Comparison of ENCODE assay signal across 17 cellular contexts in the genomic region with DNA sequence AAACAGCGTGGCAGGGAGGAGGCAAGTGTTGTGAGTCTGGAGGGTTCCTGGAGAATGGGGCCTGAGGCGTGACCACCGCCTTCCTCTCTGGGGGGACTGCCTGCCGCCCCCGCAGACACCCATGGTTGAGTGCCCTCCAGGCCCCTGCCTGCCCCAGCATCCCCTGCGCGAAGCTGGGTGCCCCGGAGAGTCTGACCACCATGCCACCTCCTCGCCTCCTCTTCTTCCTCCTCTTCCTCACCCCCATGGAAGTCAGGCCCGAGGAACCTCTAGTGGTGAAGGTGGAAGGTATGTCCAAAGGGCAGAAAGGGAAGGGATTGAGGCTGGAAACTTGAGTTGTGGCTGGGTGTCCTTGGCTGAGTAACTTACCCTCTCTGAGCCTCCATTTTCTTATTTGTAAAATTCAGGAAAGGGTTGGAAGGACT. TPM values are rescaled to one million over a fixed set of nuclear protein-coding genes. Genes with fewer than 3 reads are reported as not detected.
DNase-seq lines count a peak whose midpoint lies in the region; ATAC-seq, FAIRE-seq and TF ChIP-seq lines count a peak whose summit lies in the region.
"Had no signal": no experiment of that assay in that cellular context is flagged by ENCODE, and none has a peak within 500 bp of the region (broad histone marks: within the 10 kb centered on the region; RNA-seq: fewer than 3 reads in every experiment).

A gene (plus strand): TSS at position 171 of the 425 bp plus-strand sequence. CDS start 30 bp downstream, at position 201.

- no peaks in the 10 kb centered on the region for H3K27me3 Mint-ChIP-seq in CD8-positive, alpha-beta memory T cell
- H3K27me3 Mint-ChIP-seq in naive thymus-derived CD8-positive, alpha-beta T cell = no peaks in the 10 kb centered on the region

- H3K4me3 Mint-ChIP-seq in CD8-positive, alpha-beta memory T cell = no peak within 1 kb of the TSS
- H3K4me3 Mint-ChIP-seq in naive thymus-derived CD8-positive, alpha-beta T cell = peak within 1 kb of the TSS in 7 of 10 donors; percentile 28 to 82 (median 46)

- no peaks in the 10 kb centered on the region for H3K9me3 ChIP-seq in CD8-positive, alpha-beta memory T cell (ENCODE audit: low read length)
- no peaks in the 10 kb centered on the region for H3K9me3 ChIP-seq in WERI-Rb-1 (ENCODE audit: severe bottlenecking)
- H3K9me3 ChIP-seq: prostate gland had no signal

- no peak for TF ChIP-seq CTCF in WERI-Rb-1 (IDR thresholded peaks at IDR 0.05; ENCODE audit: low read depth, low read length)

- no peaks in the 10 kb centered on the region for H3K27me3 ChIP-seq in CD8-positive, alpha-beta memory T cell (ENCODE audit: insufficient read depth, low read length, poor library complexity, severe bottlenecking)
- H3K27me3 ChIP-seq in WERI-Rb-1 (ENCODE audit: insufficient read depth, low read depth, severe bottlenecking) = no peaks in the 10 kb centered on the region

- H3K36me3 Mint-ChIP-seq in CD8-positive, alpha-beta memory T cell = no peaks in the 10 kb centered on the region
- no peaks in the 10 kb centered on the region for H3K36me3 Mint-ChIP-seq in naive thymus-derived CD8-positive, alpha-beta T cell

- no peaks in the 10 kb centered on the region for H3K9me3 Mint-ChIP-seq in CD8-positive, alpha-beta memory T cell
- H3K9me3 Mint-ChIP-seq in naive thymus-derived CD8-positive, alpha-beta T cell = no peaks in the 10 kb centered on the region

- POLR2A ChIA-PET in CD8-positive, alpha-beta memory T cell (lab: Charles Lee) = interaction anchor here (1.0 kb wide), 1 partner anchor 18 kb away, joined by 3 read pairs; no protein-coding TSS in a partner anchor
- POLR2A ChIA-PET in naive thymus-derived CD8-positive, alpha-beta T cell (lab: Charles Lee) = interaction anchor here (0.7 to 2.3 kb wide), 4 partner anchors 9 to 1654 kb away, joined by 3 to 8 read pairs (median 6); no protein-coding TSS in a partner anchor
- POLR2A ChIA-PET in HEK293T (lab: Yijun Ruan, JAX) = no interaction called here

- DNase-seq in CD8-positive, alpha-beta memory T cell = no peak
- no peak for DNase-seq in GM18507 (ENCODE audit: extremely low spot score, insufficient read length, low read depth)
- no peak for DNase-seq in WERI-Rb-1
- DNase-seq in naive thymus-derived CD8-positive, alpha-beta T cell = no peak
- no peak for DNase-seq in stimulated activated CD4-positive, alpha-beta T cell treated with anti-CD3 and anti-CD28 coated beads, Interleukin-1b, Interleukin-23, amount 100 ng/mL, for 48 hours
- no peak for DNase-seq in HEK293T (ENCODE audit: extremely low spot score)
- no peak for DNase-seq in NCI-H774 (lab: John Stamatoyannopoulos, UW)
- DNase-seq: activated gamma-delta T cell treated with Interleukin-2 at 50 U/mL for 16 hours; Kasumi-1; stimulated activated CD4-positive, alpha-beta T cell treated with anti-CD3 and anti-CD28 coated beads, Interleukin-4, amount 100 ng/mL, for 4 hours had no signal

- H3K27ac Mint-ChIP-seq in CD8-positive, alpha-beta memory T cell = peak within 1 kb of the TSS; percentile 43 to 91 (median 86)
- peak within 1 kb of the TSS; percentile 81 to 94 (median 87) for H3K27ac Mint-ChIP-seq in naive thymus-derived CD8-positive, alpha-beta T cell

- no peak for ATAC-seq in naive thymus-derived CD8-positive, alpha-beta T cell
- ATAC-seq in HG03139 (IDR thresholded peaks at IDR 0.05; ENCODE audit: unreplicated experiment) = no peak
- ATAC-seq: Right ventricle myocardium inferior had no signal

- H3K27ac ChIP-seq in CD8-positive, alpha-beta memory T cell (ENCODE audit: low read depth, low read length) = no peak within 1 kb of the TSS
- H3K27ac ChIP-seq in WERI-Rb-1 = peak within 1 kb of the TSS; percentile 81
- H3K27ac ChIP-seq: dorsolateral prefrontal cortex, prostate gland, VCaP had no signal

- H3K4me3 ChIP-seq in CD8-positive, alpha-beta memory T cell (ENCODE audit: low read length) = no peak within 1 kb of the TSS
- H3K4me3 ChIP-seq in WERI-Rb-1 (ENCODE audit: low read depth, low read length) = 0 out of 2 replicates have a peak within 1 kb of the TSS, but pooled peaks have one; percentile 2
- H3K4me3 ChIP-seq: dorsolateral prefrontal cortex, prostate gland had no signal

- peaks cover 12% of the 10 kb centered on the region for H3K4me1 ChIP-seq in CD8-positive, alpha-beta memory T cell (ENCODE audit: insufficient read depth, low read length)
- H3K4me1 ChIP-seq: prostate gland had no signal

- H3K4me1 Mint-ChIP-seq in CD8-positive, alpha-beta memory T cell = peaks cover 20 to 25% (median 21%) of the 10 kb centered on the region in 3 donors
- peaks cover 21 to 55% (median 31%) of the 10 kb centered on the region in 4 donors for H3K4me1 Mint-ChIP-seq in naive thymus-derived CD8-positive, alpha-beta T cell

- FAIRE-seq in GM18507 (lab: Jason Lieb, UNC) = peak; percentile 83
- FAIRE-seq: D721Med had no signal

- no peaks in the 10 kb centered on the region for H3K36me3 ChIP-seq in CD8-positive, alpha-beta memory T cell (ENCODE audit: insufficient read depth, low read length)
- H3K36me3 ChIP-seq in WERI-Rb-1 = no peaks in the 10 kb centered on the region
- H3K36me3 ChIP-seq: prostate gland had no signal

- CTCF ChIA-PET in CD8-positive, alpha-beta memory T cell (lab: Charles Lee) = interaction anchor here (1.6 kb wide), 1 partner anchor 13 kb away, joined by 6 read pairs; no protein-coding TSS in a partner anchor
- CTCF ChIA-PET in HEK293T (lab: Yijun Ruan, JAX) = interaction anchor here (1.6 kb wide), 1 partner anchor 13 kb away, joined by 3 read pairs; no protein-coding TSS in a partner anchor

TF ChIP-seq in HEK293T, 16 proteins besides CTCF, POLR2A, EP300 and RAD21:
- TF ChIP-seq SP1 (IDR thresholded peaks at IDR 0.05) = no peak

RNA-seq across cellular contexts. Expression of the gene that starts here (rescaled TPM):
- not detected for total RNA-seq in CD8-positive, alpha-beta memory T cell
- polyA plus RNA-seq in CD8-positive, alpha-beta memory T cell = not detected
- 1 to 10 TPM; 6.9 to 7.6 TPM for total RNA-seq in naive thymus-derived CD8-positive, alpha-beta T cell
- polyA plus RNA-seq in naive thymus-derived CD8-positive, alpha-beta T cell = under 1 TPM; 0.17 to 0.19 (median 0.19) TPM
- total RNA-seq: glomerular endothelial cell, Right ventricle myocardium inferior had no signal

Comparison
In these comparisons a context has a peak if more than half of its experiments do, and no peak if none do; other contexts are left out.
1. RNA of the gene that starts here (total RNA-seq): 6.9 to 7.6 TPM in naive thymus-derived CD8-positive, alpha-beta T cell; not detected in CD8-positive, alpha-beta memory T cell; every median in the first group is over 4 times any median in the second.
2. H3K4me3 Mint-ChIP-seq: peak in naive thymus-derived CD8-positive, alpha-beta T cell (7 of 10); none in CD8-positive, alpha-beta memory T cell (0 of 7).